Comparison of ENCODE assay signal across 4 cellular contexts in the genomic region with DNA sequence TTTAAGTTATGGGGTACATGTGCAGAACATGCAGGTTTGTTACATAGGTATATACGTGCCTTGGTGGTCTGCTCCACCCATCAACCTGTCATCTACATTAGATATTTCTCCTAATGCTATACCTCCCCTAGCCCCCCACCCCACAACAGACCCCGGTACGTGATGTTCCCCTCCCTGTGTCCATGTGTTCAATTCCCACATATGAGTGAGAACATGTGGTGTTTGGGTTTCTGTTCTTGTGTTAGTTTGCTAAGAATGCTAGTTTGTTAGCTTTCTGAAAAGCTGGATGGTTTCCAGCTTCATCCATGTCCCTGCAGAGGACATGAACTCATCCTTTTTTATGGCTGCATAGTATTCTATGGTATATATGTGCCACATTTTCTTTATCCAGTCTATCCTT. TPM values are rescaled to one million over a fixed set of nuclear protein-coding genes. Genes with fewer than 3 reads are reported as not detected.
"Had no signal": no experiment of that assay in that cellular context is flagged by ENCODE, and none has a peak within 500 bp of the region (broad histone marks: within the 10 kb centered on the region; RNA-seq: fewer than 3 reads in every experiment).

No MANE protein-coding gene starts in this region.

RNA-seq across cellular contexts. Expression of gene MYT1L, which starts 39.8 kb away (rescaled TPM):
- total RNA-seq: OCI-LY7, PC-3, PC-9, Right ventricle myocardium superior had no signal
